9 cellular contexts compared by ENCODE assay signal in the genomic region with DNA sequence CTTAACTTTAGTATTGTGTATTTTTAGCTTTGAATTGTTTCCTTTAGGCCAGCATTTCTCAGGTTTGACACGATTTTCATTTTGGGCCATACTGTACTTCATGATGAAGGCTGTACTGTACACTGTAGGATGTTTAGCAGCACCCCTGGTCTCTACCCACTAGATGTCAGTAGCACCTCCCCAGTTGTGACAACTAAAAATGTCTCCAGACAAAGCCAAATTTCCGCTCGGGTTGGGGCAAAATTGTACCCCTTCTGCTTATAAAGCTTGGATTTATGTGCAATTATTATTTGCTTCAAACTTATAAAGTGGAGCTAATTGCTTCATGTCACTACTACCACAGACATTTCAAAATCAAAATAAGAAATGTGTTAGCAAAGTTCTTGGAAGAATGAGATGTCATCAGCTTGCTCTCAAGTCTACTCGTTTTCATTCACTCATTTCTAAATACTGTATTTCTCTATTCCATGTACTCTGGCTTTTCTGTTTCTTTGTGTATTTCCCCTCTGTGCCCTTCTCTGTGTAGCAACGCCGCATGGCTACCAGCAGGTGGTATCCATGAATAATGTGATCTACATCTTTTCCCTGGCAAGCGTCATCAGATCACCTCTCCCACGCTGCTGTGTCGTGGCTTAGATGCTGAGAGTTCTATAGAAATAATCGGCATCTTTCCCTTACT. TPM values are rescaled to one million over a fixed set of nuclear protein-coding genes. Genes with fewer than 3 reads are reported as not detected.
DNase-seq lines count a peak whose midpoint lies in the region; ATAC-seq, FAIRE-seq and TF ChIP-seq lines count a peak whose summit lies in the region.
"Had no signal": no experiment of that assay in that cellular context is flagged by ENCODE, and none has a peak within 500 bp of the region (broad histone marks: within the 10 kb centered on the region; RNA-seq: fewer than 3 reads in every experiment).

No MANE protein-coding gene starts in this region.

- in situ Hi-C loops in IMR-90 (cut with MboI; ENCODE audit: low sequenced_read_pairs) = no loop called here

- no peaks in the 10 kb centered on the region for H3K79me1 ChIP-seq in IMR-90 (ENCODE audit: low read depth in 1 of 2, low read length in 2 of 2)

- no peak overlapping the region for H3K18ac ChIP-seq in IMR-90 (ENCODE audit: low read depth, low read length)

- peak; percentile 68 for ATAC-seq in IMR-90 (ENCODE audit: low read depth)

- H3K14ac ChIP-seq in IMR-90 (replicated peaks; ENCODE audit: low read depth, low read length) = no peak overlapping the region

- H3K9me3 ChIP-seq in IMR-90 (ENCODE audit: control insufficient read depth, insufficient read depth, low read length) = no peaks in the 10 kb centered on the region
- H3K9me3 ChIP-seq in SJCRH30 (replicated peaks) = no peaks in the 10 kb centered on the region
- no peaks in the 10 kb centered on the region for H3K9me3 ChIP-seq in keratinocyte (ENCODE audit: control insufficient read depth, low read depth, low read length)
- H3K9me3 ChIP-seq in ovary = no peaks in the 10 kb centered on the region
- no peaks in the 10 kb centered on the region for H3K9me3 ChIP-seq in esophagus squamous epithelium

- H2BK20ac ChIP-seq in IMR-90 (ENCODE audit: low read depth, low read length) = no peak overlapping the region

- no peak overlapping the region for H2BK15ac ChIP-seq in IMR-90 (ENCODE audit: low read depth, low read length)

- CTCF ChIA-PET in IMR-90 (lab: Yijun Ruan, JAX) = interaction anchor here (0.6 to 1.3 kb wide), 3 partner anchors 9 to 603 kb away, joined by 3 to 4 read pairs (median 3); no protein-coding TSS in a partner anchor

- H3K23ac ChIP-seq in IMR-90 (ENCODE audit: low read depth, low read length) = no peak overlapping the region

- H3K36me3 ChIP-seq in IMR-90 (ENCODE audit: control insufficient read depth, insufficient read depth, low read length) (no peaks in the 10 kb centered on the region), SJCRH30 (no peaks in the 10 kb centered on the region), keratinocyte (ENCODE audit: control insufficient read depth in 2 of 2, extremely low read depth in 1 of 2, insufficient read depth in 2 of 2, low read length in 2 of 2) (no peaks in the 10 kb centered on the region), ovary (no peaks in the 10 kb centered on the region), esophagus squamous epithelium (no peaks in the 10 kb centered on the region)

- H2BK120ac ChIP-seq in IMR-90 (ENCODE audit: low read depth, low read length) = no peak overlapping the region

- H3K9me1 ChIP-seq in IMR-90 (ENCODE audit: insufficient read depth, low read length) (no peaks in the 10 kb centered on the region), keratinocyte (ENCODE audit: control insufficient read depth, extremely low read depth, insufficient read depth, low read length) (no peaks in the 10 kb centered on the region)

- H3K56ac ChIP-seq in IMR-90 (ENCODE audit: extremely low read depth, insufficient read depth, low read length) = no peak overlapping the region

- no peak overlapping the region for H4K91ac ChIP-seq in IMR-90 (ENCODE audit: insufficient read depth, low read depth, low read length)

- no peak overlapping the region for H4K8ac ChIP-seq in IMR-90 (ENCODE audit: low read depth in 2 of 2, low read length in 2 of 2)

- H3K27ac ChIP-seq in IMR-90 (ENCODE audit: insufficient read depth, low read length) (no peak overlapping the region), SJCRH30 (no peak overlapping the region), keratinocyte (ENCODE audit: control insufficient read depth, insufficient read depth, low read length) (no peak overlapping the region), ovary (no peak overlapping the region), esophagus squamous epithelium (no peak overlapping the region)

- no peak for FAIRE-seq in keratinocyte (lab: Jason Lieb, UNC)

- no peak overlapping the region for H2AK5ac ChIP-seq in IMR-90 (ENCODE audit: low read depth, low read length)

- BruUV-seq in IMR-90 (replicated peaks; lab: Mats Ljungman, UMichigan) = no TSS peak

- dilution Hi-C loops in IMR-90 (cut with HindIII; ENCODE audit: low sequenced_read_pairs, unreplicated experiment) (no loop called here), keratinocyte (cut with MboI; ENCODE audit: extremely low pct_ligation_motif_present, low sequenced_read_pairs) (no loop called here)

- DNase-seq in EH (ENCODE audit: low read depth) = peak; percentile 27
- peak; percentile 8 for DNase-seq in IMR-90
- peak; percentile 44 to 65 for DNase-seq in SJCRH30
- no peak for DNase-seq in keratinocyte (ENCODE audit: low read depth, low spot score)
- no peak for DNase-seq in ovary
- DNase-seq in esophagus squamous epithelium (lab: John Stamatoyannopoulos, UW) = no peak
- DNase-seq in activated gamma-delta T cell treated with Interleukin-2 at 50 U/mL for 16 hours = no peak
- DNase-seq in amniotic stem cell (lab: John Stamatoyannopoulos, UW) = no peak

- H2AK9ac ChIP-seq in IMR-90 (replicated peaks; ENCODE audit: low read depth, low read length, poor library complexity) = no peak overlapping the region

- H3K9ac ChIP-seq in IMR-90 (ENCODE audit: low read depth, low read length) = no peak overlapping the region
- H3K9ac ChIP-seq in keratinocyte (ENCODE audit: control insufficient read depth, extremely low read depth, insufficient read depth, low read length) = no peak overlapping the region

- no peak for TF ChIP-seq POLR2A in IMR-90 (IDR thresholded peaks at IDR 0.05; ENCODE audit: low read depth, low read length)
- TF ChIP-seq POLR2A in ovary (IDR thresholded peaks at IDR 0.05) = no peak
- no peak for TF ChIP-seq POLR2A in esophagus squamous epithelium (IDR thresholded peaks at IDR 0.05)

- H3K4me3 ChIP-seq in IMR-90 (ENCODE audit: insufficient read depth, low read depth, low read length) = no peak overlapping the region
- H3K4me3 ChIP-seq in SJCRH30 = no peak overlapping the region
- H3K4me3 ChIP-seq in keratinocyte (ENCODE audit: control insufficient read depth in 2 of 3, extremely low read depth in 1 of 3, insufficient read depth in 2 of 3, low read depth in 1 of 3, low read length in 3 of 3) = no peak overlapping the region
- no peak overlapping the region for H3K4me3 ChIP-seq in ovary
- H3K4me3 ChIP-seq in esophagus squamous epithelium = no peak overlapping the region

- no peak overlapping the region for H4K5ac ChIP-seq in IMR-90 (ENCODE audit: low read depth, low read length)

- intact Hi-C loops in IMR-90 (cut with micrococcal nuclease) = loop anchor here (5.0 kb wide), 1 partner anchor 600 kb away; no protein-coding TSS in a partner anchor
- intact Hi-C loops in ovary (cut with DNase I) = no loop called here
- intact Hi-C loops in esophagus squamous epithelium (cut with DNase I) = no loop called here

- H3K79me2 ChIP-seq in keratinocyte (ENCODE audit: control insufficient read depth, insufficient read depth, low read length) = no peaks in the 10 kb centered on the region

- POLR2A ChIA-PET in IMR-90 (lab: Charles Lee; ENCODE audit: unreplicated experiment) = no interaction called here

- H4K20me1 ChIP-seq in IMR-90 (ENCODE audit: insufficient read depth, low read length) (no peaks in the 10 kb centered on the region), keratinocyte (ENCODE audit: control insufficient read depth, extremely low read depth, insufficient read depth, low read length) (no peaks in the 10 kb centered on the region)

- H3K4me1 ChIP-seq in IMR-90 (ENCODE audit: control insufficient read depth, insufficient read depth, low read length) (no peaks in the 10 kb centered on the region), SJCRH30 (no peaks in the 10 kb centered on the region), keratinocyte (ENCODE audit: control insufficient read depth, extremely low read depth, insufficient read depth, low read length) (no peaks in the 10 kb centered on the region), ovary (ENCODE audit: insufficient read depth) (no peaks in the 10 kb centered on the region), esophagus squamous epithelium (no peaks in the 10 kb centered on the region)

- H2AFZ ChIP-seq in IMR-90 (replicated peaks; ENCODE audit: low read length, poor library complexity) (no peak overlapping the region), keratinocyte (ENCODE audit: control insufficient read depth, low read length) (no peak overlapping the region)

- no peak for TF ChIP-seq RAD21 in IMR-90 (IDR thresholded peaks at IDR 0.05; ENCODE audit: low read length)

- H3K27me3 ChIP-seq in IMR-90 (ENCODE audit: control insufficient read depth, insufficient read depth, low read length) (no peaks in the 10 kb centered on the region), SJCRH30 (no peaks in the 10 kb centered on the region), keratinocyte (ENCODE audit: control insufficient read depth, extremely low read depth, insufficient read depth, low read length) (no peaks in the 10 kb centered on the region), ovary (no peaks in the 10 kb centered on the region), esophagus squamous epithelium (no peaks in the 10 kb centered on the region)

- peak; percentile 27; the same call in 1 of the 2 replicates for TF ChIP-seq CTCF in IMR-90 (conservative IDR thresholded peaks at IDR 0.05; ENCODE audit: low read depth, low read length)
- peak; percentile 49 to 60 (median 52) for TF ChIP-seq CTCF in keratinocyte (optimal IDR thresholded peaks at IDR 0.05 in 1 of 3, IDR thresholded peaks at IDR 0.05 in 1 of 3, conservative IDR thresholded peaks at IDR 0.05 in 1 of 3; ENCODE audit: extremely low read depth in 1 of 3, insufficient read depth in 2 of 3, low read length in 3 of 3)
- TF ChIP-seq CTCF in ovary (IDR thresholded peaks at IDR 0.05) = no peak
- peak in 1 of 6 experiments; percentile 26 for TF ChIP-seq CTCF in esophagus squamous epithelium (IDR thresholded peaks at IDR 0.05)

- no peak overlapping the region for H3K4ac ChIP-seq in IMR-90 (ENCODE audit: low read depth, low read length)

- H3K4me2 ChIP-seq in IMR-90 (ENCODE audit: low read depth, low read length) (no peak overlapping the region), keratinocyte (ENCODE audit: control insufficient read depth, extremely low read depth, insufficient read depth, low read depth, low read length) (no peak overlapping the region)

- no peak for TF ChIP-seq EP300 in ovary (IDR thresholded peaks at IDR 0.05)

- WGBS in IMR-90 (ENCODE audit: extremely low coverage in 2 of 2, insufficient read length in 1 of 2), 2 experiments = 45% methylated on average over 2 of the region's 10 CpGs; no CpG with 5 or more reads in 1 of the 2 experiments
- 8 to 23% (median 15%) methylated on average over 10 of the region's 10 CpGs for WGBS in ovary, 3 donors
- WGBS in esophagus squamous epithelium, 2 donors = 24 to 34% methylated on average over 10 of the region's 10 CpGs

- H2BK5ac ChIP-seq in IMR-90 (ENCODE audit: low read depth, low read length, poor library complexity, severe bottlenecking) = no peak overlapping the region

RNA-seq across cellular contexts. Expression of a gene that starts 47.7 kb away (rescaled TPM):
- total RNA-seq in IMR-90 (2012; rRNA removed) = not detected in 2 replicates
- polyA plus RNA-seq in IMR-90 (2012; rRNA removed) = not detected in 2 replicates
- not detected in 2 replicates for polyA plus RNA-seq in IMR-90 (2012; cell fraction: cytosol; rRNA removed)
- not detected in 2 replicates for polyA plus RNA-seq in IMR-90 (2012; cell fraction: nucleus; rRNA removed; ENCODE audit: low replicate concordance)
- total RNA-seq in SJCRH30 (2014; rRNA removed; shearing (Covaris generic)) = 1.3 and 1.9 TPM in 2 replicates
- not detected in 3 replicates for polyA plus RNA-seq in keratinocyte
- not detected for polyA plus RNA-seq in keratinocyte (2011; ENCODE audit: low read depth)
- not detected in 2 replicates for polyA plus RNA-seq in keratinocyte (2011; cell fraction: cytosol; rRNA removed)
- not detected in 2 replicates for polyA plus RNA-seq in keratinocyte (2011; cell fraction: nucleus; rRNA removed)
- polyA plus RNA-seq in keratinocyte (2012; ENCODE audit: low replicate concordance) = not detected in 2 replicates
- polyA minus RNA-seq in keratinocyte = not detected in 3 replicates
- polyA minus RNA-seq in keratinocyte (2011; cell fraction: cytosol; rRNA and poly(A)+ RNA removed) = not detected
- polyA minus RNA-seq in keratinocyte (2011; cell fraction: nucleus; rRNA and poly(A)+ RNA removed) = not detected in 2 replicates
- under 1 TPM in 1 of 7 donors, not detected in 6; 0.10 TPM for total RNA-seq in ovary
- under 1 TPM; 0.02 to 0.25 TPM for polyA plus RNA-seq in ovary
- under 1 TPM in 1 of 4 donors, not detected in 3; 0.19 TPM for total RNA-seq in esophagus squamous epithelium
- total RNA-seq: T-helper 1 cell treated with Interleukin-12 subunit alpha and Interleukin-12 subunit beta and Interleukin-4 antibody, amounts not matched to agents 30 ng/mL and 1 ng/mL, for 36 hours had no signal

Comparison
In these comparisons a context has a peak if more than half of its experiments do, and no peak if none do; other contexts are left out.
1. DNase-seq: peak in EH (single experiment), IMR-90 (single experiment) and SJCRH30 (2 of 2); none in keratinocyte (single experiment), ovary (0 of 5), esophagus squamous epithelium (single experiment), activated gamma-delta T cell treated with Interleukin-2 at 50 U/mL for 16 hours (single experiment) and amniotic stem cell (single experiment).
2. CTCF ChIP-seq: peak in IMR-90 (single experiment) and keratinocyte (3 of 3); none in ovary (0 of 3).